ENCODE assay signal across 22 cellular contexts in the genomic region with DNA sequence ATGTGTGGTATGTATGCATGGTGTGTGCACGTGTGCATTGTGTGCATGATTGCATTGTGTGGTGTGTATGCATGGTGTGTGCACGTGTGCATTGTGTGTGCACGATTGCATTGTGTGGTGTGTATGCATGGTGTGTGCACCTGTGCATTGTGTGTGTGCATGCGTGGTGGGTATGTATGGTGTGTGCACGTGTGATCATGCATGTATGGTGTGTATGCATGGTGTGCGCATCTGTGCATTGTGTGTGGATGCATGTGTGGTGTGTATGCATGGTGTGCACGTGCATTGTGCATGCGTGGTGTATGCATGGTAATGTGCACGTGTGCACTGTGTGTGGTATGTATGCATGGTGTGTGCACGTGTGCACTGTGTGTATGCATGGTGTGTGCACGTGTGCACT. TPM values are rescaled to one million over a fixed set of nuclear protein-coding genes. Genes with fewer than 3 reads are reported as not detected.
DNase-seq lines count a peak whose midpoint lies in the region; ATAC-seq, FAIRE-seq and TF ChIP-seq lines count a peak whose summit lies in the region.
"Had no signal": no experiment of that assay in that cellular context is flagged by ENCODE, and none has a peak within 500 bp of the region (broad histone marks: within the 10 kb centered on the region; RNA-seq: fewer than 3 reads in every experiment).

No MANE protein-coding gene starts in this region.

- H3K9ac ChIP-seq in HepG2 (ENCODE audit: insufficient read depth, low read depth, low read length) = no peak overlapping the region

- H3K4me3 ChIP-seq in HepG2 (replicated peaks in 1 of 3; ENCODE audit: insufficient read depth in 1 of 3, low read depth in 2 of 3, low read length in 3 of 3) (no peak overlapping the region), right lobe of liver (no peak overlapping the region)
- H3K4me3 ChIP-seq: Peyer's patch, SJCRH30 had no signal

- peaks cover 27% of the 10 kb centered on the region for H3K9me3 Mint-ChIP-seq in glutamatergic neuron (ENCODE audit: unreplicated experiment)
- H3K9me3 Mint-ChIP-seq: CD8-positive, alpha-beta T cell; HFFc6 had no signal

- no peak overlapping the region for H3K4me3 Mint-ChIP-seq in glutamatergic neuron (ENCODE audit: unreplicated experiment)
- H3K4me3 Mint-ChIP-seq: CD8-positive, alpha-beta T cell; HFFc6; IgD-negative memory B cell had no signal

- no peak overlapping the region for H3K27ac ChIP-seq in HepG2 (ENCODE audit: extremely low read length, insufficient read depth, low read length)
- no peak overlapping the region for H3K27ac ChIP-seq in right lobe of liver
- H3K27ac ChIP-seq: Peyer's patch, SJCRH30 had no signal

- H3K4me1 ChIP-seq in HepG2 (ENCODE audit: insufficient read depth, low read length) = no peaks in the 10 kb centered on the region
- H3K4me1 ChIP-seq in right lobe of liver = no peaks in the 10 kb centered on the region
- H3K4me1 ChIP-seq: Peyer's patch, SJCRH30 had no signal

- no peak for TF ChIP-seq CTCF in HepG2 (CRISPR knock-in tag; IDR thresholded peaks at IDR 0.05)
- no peak for TF ChIP-seq CTCF in right lobe of liver (IDR thresholded peaks at IDR 0.05)
- no peak for TF ChIP-seq CTCF in glutamatergic neuron (IDR thresholded peaks at IDR 0.05; ENCODE audit: partially characterized antibody, unreplicated experiment)

- no peaks in the 10 kb centered on the region for H3K27me3 ChIP-seq in HepG2 (ENCODE audit: control insufficient read depth in 1 of 2, insufficient read depth in 2 of 2, low read length in 2 of 2)
- H3K27me3 ChIP-seq in right lobe of liver = no peaks in the 10 kb centered on the region
- H3K27me3 ChIP-seq: Peyer's patch, SJCRH30 had no signal

- ATAC-seq in HepG2 (no peak), right lobe of liver (no peak), GM19452 (IDR thresholded peaks at IDR 0.05; ENCODE audit: unreplicated experiment) (no peak), GM18907 (IDR thresholded peaks at IDR 0.05; ENCODE audit: unreplicated experiment) (no peak)
- ATAC-seq: CD8-positive, alpha-beta T cell had no signal

- peaks cover 6% of the 10 kb centered on the region for H3K4me1 Mint-ChIP-seq in glutamatergic neuron (ENCODE audit: low read depth, unreplicated experiment)
- H3K4me1 Mint-ChIP-seq: IgD-negative memory B cell had no signal

- in situ Hi-C loops in HepG2 (cut with HindIII; ENCODE audit: extremely low pct_ligation_motif_present, low pct_unique_long_range_greater_than_20kb) = no loop called here

- CTCF ChIA-PET in HepG2 (lab: Yijun Ruan, JAX; ENCODE audit: low intra/inter-chr PET ratio, low total read pairs) = no interaction called here

- H3K36me3 ChIP-seq in HepG2 (replicated peaks in 1 of 2; ENCODE audit: control insufficient read depth in 1 of 2, insufficient read depth in 2 of 2, low read length in 2 of 2) = peaks cover 1 to 19% of the 10 kb centered on the region in 2 experiments; a peak in 3 of 5 replicates
- peaks cover 0 to 23% (median 7%) of the 10 kb centered on the region in 4 donors for H3K36me3 ChIP-seq in right lobe of liver

- DNase-seq in HepG2 (ENCODE audit: low spot score) (no peak), right lobe of liver (no peak), glutamatergic neuron (no peak), NCI-H748 treated with DMSO at 0.1 percent for 48 hours (lab: John Stamatoyannopoulos, UW) (no peak)
- DNase-seq: 8988T; C1 segment of cervical spinal cord; CD8-positive, alpha-beta T cell; DMS153; HFFc6; Karpas-422; MV-4-11; NCI-H1105 treated with DMSO at 0.1 percent for 48 hours; NCI-H2029 treated with DMSO at 0.1 percent for 48 hours; NCI-H524 treated with DMSO at 0.1 percent for 48 hours; SJCRH30; T-helper 1 cell had no signal

- 98% methylated on average over 11 of the region's 11 CpGs for WGBS in HepG2 (ENCODE audit: low lambda C conversion rate)
- WGBS in right lobe of liver (ENCODE audit: insufficient coverage, low coverage, low lambda C conversion rate, missing lambda C conversion rate) = 100% methylated on average over 6 of the region's 11 CpGs

- peaks cover 21% of the 10 kb centered on the region for H3K27me3 Mint-ChIP-seq in glutamatergic neuron (ENCODE audit: unreplicated experiment)
- H3K27me3 Mint-ChIP-seq: IgD-negative memory B cell had no signal

- no peak; a peak in 1 of 4 replicates for TF ChIP-seq POLR2A in HepG2 (IDR thresholded peaks at IDR 0.05; ENCODE audit: insufficient read depth in 1 of 2, low read depth in 2 of 2, low read length in 2 of 2)
- no peak for TF ChIP-seq POLR2A in right lobe of liver (IDR thresholded peaks at IDR 0.05)

- H2AFZ ChIP-seq in HepG2 (ENCODE audit: low read length) = no peak overlapping the region

- H3K27ac Mint-ChIP-seq in glutamatergic neuron (ENCODE audit: unreplicated experiment) = peak overlapping the region; percentile 7
- H3K27ac Mint-ChIP-seq: CD8-positive, alpha-beta T cell; HFFc6; IgD-negative memory B cell had no signal

- H3K79me2 ChIP-seq in HepG2 (ENCODE audit: insufficient read depth, low read length) = no peaks in the 10 kb centered on the region

- H3K9me3 ChIP-seq in HepG2 (ENCODE audit: low read length) (no peaks in the 10 kb centered on the region), right lobe of liver (no peaks in the 10 kb centered on the region)
- H3K9me3 ChIP-seq: Peyer's patch, SJCRH30 had no signal

- intact Hi-C loops in HepG2 (cut with micrococcal nuclease; ENCODE audit: unreplicated experiment) = no loop called here
- intact Hi-C loops in right lobe of liver (cut with DNase I) = no loop called here

- no peak overlapping the region for H3K4me2 ChIP-seq in HepG2 (ENCODE audit: low read depth, low read length)

- peaks cover 5% of the 10 kb centered on the region for H3K36me3 Mint-ChIP-seq in glutamatergic neuron (ENCODE audit: unreplicated experiment)

- no peak for TF ChIP-seq RAD21 in HepG2 (CRISPR knock-in tag; IDR thresholded peaks at IDR 0.05)

- peaks cover 3% of the 10 kb centered on the region; the same call in 1 of the 2 replicates for H4K20me1 ChIP-seq in HepG2 (ENCODE audit: insufficient read depth, low read length)

- TF ChIP-seq EP300 in HepG2 (IDR thresholded peaks at IDR 0.05; ENCODE audit: low read depth in 2 of 2, low read length in 2 of 2) = no peak
- TF ChIP-seq EP300 in HepG2 (CRISPR knock-in tag; IDR thresholded peaks at IDR 0.05; ENCODE audit: borderline replicate concordance) = no peak

- BruUV-seq in HepG2 (replicated peaks; lab: Mats Ljungman, UMichigan) = no TSS peak

- POLR2A ChIA-PET in HepG2 (lab: Yijun Ruan, JAX) = no interaction called here

- no peak for FAIRE-seq in HepG2 (lab: Jason Lieb, UNC)
- FAIRE-seq: GM18507, GM19239 had no signal

RNA-seq across cellular contexts. Expression of gene ALG12, which starts 16.8 kb away (rescaled TPM):
- 6.6 and 15.8 TPM in 2 replicates for total RNA-seq in HepG2 (2016; rRNA removed; fragmentation: Illumina TruSeq; extraction: Trizol)
- 1.5 and 3.0 TPM in 2 replicates for total RNA-seq in HepG2 (2016; cell fraction: cytosol; rRNA removed; fragmentation: Illumina TruSeq; extraction: Trizol; ENCODE audit: low read depth)
- total RNA-seq in HepG2 (2016; cell fraction: insoluble cytoplasmic fraction; rRNA removed; fragmentation: Illumina TruSeq; extraction: Trizol) = 6.8 and 15.6 TPM in 2 replicates
- total RNA-seq in HepG2 (2016; cell fraction: membrane; rRNA removed; fragmentation: Illumina TruSeq; extraction: Trizol) = 6.4 and 10.5 TPM in 2 replicates
- total RNA-seq in HepG2 (2016; cell fraction: nucleus; rRNA removed; fragmentation: Illumina TruSeq; extraction: Trizol) = 10.6 and 14.2 TPM in 2 replicates
- polyA plus RNA-seq in HepG2 (2011; rRNA removed) = 7.8 and 9.5 TPM in 2 replicates
- 5.9 and 6.1 TPM in 2 replicates for polyA plus RNA-seq in HepG2 (2011; cell fraction: cytosol; rRNA removed)
- polyA plus RNA-seq in HepG2 (2011; cell fraction: nucleus; rRNA removed) = 25.1 and 26.7 TPM in 2 replicates
- polyA plus RNA-seq in HepG2 (2012) = 9.4 and 10.0 TPM in 2 replicates
- 2.9 and 3.3 TPM in 2 replicates for polyA plus RNA-seq in HepG2 (2016; cell fraction: cytosol; fragmentation: Illumina TruSeq; extraction: Trizol; ENCODE audit: low read depth)
- polyA plus RNA-seq in HepG2 (2016; cell fraction: insoluble cytoplasmic fraction; fragmentation: Illumina TruSeq; extraction: Trizol; ENCODE audit: low read depth) = 6.1 and 6.8 TPM in 2 replicates
- 5.6 and 6.9 TPM in 2 replicates for polyA plus RNA-seq in HepG2 (2016; cell fraction: membrane; fragmentation: Illumina TruSeq; extraction: Trizol; ENCODE audit: low read depth)
- 26.3 and 30.4 TPM in 2 replicates for polyA plus RNA-seq in HepG2 (2016; cell fraction: nucleus; fragmentation: Illumina TruSeq; extraction: Trizol; ENCODE audit: insufficient read depth, low read depth)
- 5.8 and 12.8 TPM in 2 replicates for polyA minus RNA-seq in HepG2 (2011; rRNA and poly(A)+ RNA removed; ENCODE audit: low replicate concordance)
- polyA minus RNA-seq in HepG2 (2011; cell fraction: cytosol; rRNA and poly(A)+ RNA removed) = 5.7 and 7.1 TPM in 2 replicates
- 3.4 and 4.5 TPM in 2 replicates for polyA minus RNA-seq in HepG2 (2011; cell fraction: nucleus; rRNA and poly(A)+ RNA removed)
- 10 to 100 TPM; 15.1 to 19.0 (median 16.6) TPM for total RNA-seq in right lobe of liver
- 14.7 TPM for total RNA-seq in glutamatergic neuron (ENCODE audit: unreplicated experiment)

RNA-seq across cellular contexts. Expression of gene CRELD2, which starts 17.0 kb away (rescaled TPM):
- total RNA-seq in HepG2 (2016; rRNA removed; fragmentation: Illumina TruSeq; extraction: Trizol) = 19.6 and 44.7 TPM in 2 replicates
- 22.4 and 24.2 TPM in 2 replicates for total RNA-seq in HepG2 (2016; cell fraction: cytosol; rRNA removed; fragmentation: Illumina TruSeq; extraction: Trizol; ENCODE audit: low read depth)
- total RNA-seq in HepG2 (2016; cell fraction: insoluble cytoplasmic fraction; rRNA removed; fragmentation: Illumina TruSeq; extraction: Trizol) = 18.8 and 46.8 TPM in 2 replicates
- 27.6 and 29.9 TPM in 2 replicates for total RNA-seq in HepG2 (2016; cell fraction: membrane; rRNA removed; fragmentation: Illumina TruSeq; extraction: Trizol)
- total RNA-seq in HepG2 (2016; cell fraction: nucleus; rRNA removed; fragmentation: Illumina TruSeq; extraction: Trizol) = 35.5 and 40.6 TPM in 2 replicates
- 17.2 and 20.2 TPM in 2 replicates for polyA plus RNA-seq in HepG2 (2011; rRNA removed)
- 16.7 and 25.6 TPM in 2 replicates for polyA plus RNA-seq in HepG2 (2011; cell fraction: cytosol; rRNA removed)
- 44.2 and 48.8 TPM in 2 replicates for polyA plus RNA-seq in HepG2 (2011; cell fraction: nucleus; rRNA removed)
- 9.4 and 10.2 TPM in 2 replicates for polyA plus RNA-seq in HepG2 (2012)
- polyA plus RNA-seq in HepG2 (2016; cell fraction: cytosol; fragmentation: Illumina TruSeq; extraction: Trizol; ENCODE audit: low read depth) = 25.8 and 29.9 TPM in 2 replicates
- 22.7 and 25.1 TPM in 2 replicates for polyA plus RNA-seq in HepG2 (2016; cell fraction: insoluble cytoplasmic fraction; fragmentation: Illumina TruSeq; extraction: Trizol; ENCODE audit: low read depth)
- polyA plus RNA-seq in HepG2 (2016; cell fraction: membrane; fragmentation: Illumina TruSeq; extraction: Trizol; ENCODE audit: low read depth) = 26.9 and 27.0 TPM in 2 replicates
- polyA plus RNA-seq in HepG2 (2016; cell fraction: nucleus; fragmentation: Illumina TruSeq; extraction: Trizol; ENCODE audit: insufficient read depth, low read depth) = 89.1 and 100 TPM in 2 replicates
- 6.9 and 14.7 TPM in 2 replicates for polyA minus RNA-seq in HepG2 (2011; rRNA and poly(A)+ RNA removed; ENCODE audit: low replicate concordance)
- 4.4 and 5.2 TPM in 2 replicates for polyA minus RNA-seq in HepG2 (2011; cell fraction: cytosol; rRNA and poly(A)+ RNA removed)
- 4.5 and 4.7 TPM in 2 replicates for polyA minus RNA-seq in HepG2 (2011; cell fraction: nucleus; rRNA and poly(A)+ RNA removed)
- 10 to 100 TPM; 26.0 to 56.4 (median 47.8) TPM for total RNA-seq in right lobe of liver
- 24.9 TPM for total RNA-seq in glutamatergic neuron (ENCODE audit: unreplicated experiment)

RNA-seq across cellular contexts. Expression of gene ZBED4, which starts 47.8 kb away (rescaled TPM):
- total RNA-seq in HepG2 (2016; rRNA removed; fragmentation: Illumina TruSeq; extraction: Trizol) (9.6 and 11.9 TPM in 2 replicates), right lobe of liver (1 to 10 TPM; 4.1 to 9.3 (median 5.2) TPM), glutamatergic neuron (ENCODE audit: unreplicated experiment) (53.5 TPM)
- total RNA-seq in HepG2 (2016; cell fraction: cytosol; rRNA removed; fragmentation: Illumina TruSeq; extraction: Trizol; ENCODE audit: low read depth) = 0.91 and 1.3 TPM in 2 replicates
- 9.6 and 9.7 TPM in 2 replicates for total RNA-seq in HepG2 (2016; cell fraction: insoluble cytoplasmic fraction; rRNA removed; fragmentation: Illumina TruSeq; extraction: Trizol)
- 5.5 TPM in 2 replicates for total RNA-seq in HepG2 (2016; cell fraction: membrane; rRNA removed; fragmentation: Illumina TruSeq; extraction: Trizol)
- 8.0 and 9.8 TPM in 2 replicates for total RNA-seq in HepG2 (2016; cell fraction: nucleus; rRNA removed; fragmentation: Illumina TruSeq; extraction: Trizol)
- polyA plus RNA-seq in HepG2 (2011; rRNA removed) = 5.4 and 6.0 TPM in 2 replicates
- polyA plus RNA-seq in HepG2 (2011; cell fraction: cytosol; rRNA removed) = 4.8 and 5.6 TPM in 2 replicates
- 9.9 and 11.1 TPM in 2 replicates for polyA plus RNA-seq in HepG2 (2011; cell fraction: nucleus; rRNA removed)
- polyA plus RNA-seq in HepG2 (2012) = 9.9 and 11.2 TPM in 2 replicates
- 0.43 and 0.49 TPM in 2 replicates for polyA plus RNA-seq in HepG2 (2016; cell fraction: cytosol; fragmentation: Illumina TruSeq; extraction: Trizol; ENCODE audit: low read depth)
- polyA plus RNA-seq in HepG2 (2016; cell fraction: insoluble cytoplasmic fraction; fragmentation: Illumina TruSeq; extraction: Trizol; ENCODE audit: low read depth) = 9.0 and 10.5 TPM in 2 replicates
- polyA plus RNA-seq in HepG2 (2016; cell fraction: membrane; fragmentation: Illumina TruSeq; extraction: Trizol; ENCODE audit: low read depth) = 2.4 and 2.7 TPM in 2 replicates
- 13.2 and 13.5 TPM in 2 replicates for polyA plus RNA-seq in HepG2 (2016; cell fraction: nucleus; fragmentation: Illumina TruSeq; extraction: Trizol; ENCODE audit: insufficient read depth, low read depth)
- polyA minus RNA-seq in HepG2 (2011; rRNA and poly(A)+ RNA removed; ENCODE audit: low replicate concordance) = 7.8 and 12.8 TPM in 2 replicates
- polyA minus RNA-seq in HepG2 (2011; cell fraction: cytosol; rRNA and poly(A)+ RNA removed) = 8.8 and 10.3 TPM in 2 replicates
- 12.1 and 13.2 TPM in 2 replicates for polyA minus RNA-seq in HepG2 (2011; cell fraction: nucleus; rRNA and poly(A)+ RNA removed)

RNA-seq across cellular contexts. Expression of gene PIM3, which starts 59.1 kb away (rescaled TPM):
- total RNA-seq in HepG2 (2016; rRNA removed; fragmentation: Illumina TruSeq; extraction: Trizol) (18.2 and 31.2 TPM in 2 replicates), right lobe of liver (10 to 100 TPM; 26.7 to 64.4 (median 32.8) TPM), glutamatergic neuron (ENCODE audit: unreplicated experiment) (32.3 TPM)
- 12.4 and 12.6 TPM in 2 replicates for total RNA-seq in HepG2 (2016; cell fraction: cytosol; rRNA removed; fragmentation: Illumina TruSeq; extraction: Trizol; ENCODE audit: low read depth)
- total RNA-seq in HepG2 (2016; cell fraction: insoluble cytoplasmic fraction; rRNA removed; fragmentation: Illumina TruSeq; extraction: Trizol) = 17.3 and 32.7 TPM in 2 replicates
- 27.1 and 31.2 TPM in 2 replicates for total RNA-seq in HepG2 (2016; cell fraction: membrane; rRNA removed; fragmentation: Illumina TruSeq; extraction: Trizol)
- 24.6 and 30.5 TPM in 2 replicates for total RNA-seq in HepG2 (2016; cell fraction: nucleus; rRNA removed; fragmentation: Illumina TruSeq; extraction: Trizol)
- polyA plus RNA-seq in HepG2 (2011; rRNA removed) = 21.6 and 24.1 TPM in 2 replicates
- 21.4 and 47.8 TPM in 2 replicates for polyA plus RNA-seq in HepG2 (2011; cell fraction: cytosol; rRNA removed)
- 121 and 136 TPM in 2 replicates for polyA plus RNA-seq in HepG2 (2011; cell fraction: nucleus; rRNA removed)
- 22.6 and 36.4 TPM in 2 replicates for polyA plus RNA-seq in HepG2 (2012)
- 7.3 and 9.3 TPM in 2 replicates for polyA plus RNA-seq in HepG2 (2016; cell fraction: cytosol; fragmentation: Illumina TruSeq; extraction: Trizol; ENCODE audit: low read depth)
- 21.4 and 25.4 TPM in 2 replicates for polyA plus RNA-seq in HepG2 (2016; cell fraction: insoluble cytoplasmic fraction; fragmentation: Illumina TruSeq; extraction: Trizol; ENCODE audit: low read depth)
- polyA plus RNA-seq in HepG2 (2016; cell fraction: membrane; fragmentation: Illumina TruSeq; extraction: Trizol; ENCODE audit: low read depth) = 17.2 and 17.8 TPM in 2 replicates
- polyA plus RNA-seq in HepG2 (2016; cell fraction: nucleus; fragmentation: Illumina TruSeq; extraction: Trizol; ENCODE audit: insufficient read depth, low read depth) = 62.7 and 63.0 TPM in 2 replicates
- polyA minus RNA-seq in HepG2 (2011; rRNA and poly(A)+ RNA removed; ENCODE audit: low replicate concordance) = 8.8 and 50.3 TPM in 2 replicates
- polyA minus RNA-seq in HepG2 (2011; cell fraction: cytosol; rRNA and poly(A)+ RNA removed) = 23.0 and 37.5 TPM in 2 replicates
- polyA minus RNA-seq in HepG2 (2011; cell fraction: nucleus; rRNA and poly(A)+ RNA removed) = 17.0 and 22.8 TPM in 2 replicates
